In the genomic region with DNA sequence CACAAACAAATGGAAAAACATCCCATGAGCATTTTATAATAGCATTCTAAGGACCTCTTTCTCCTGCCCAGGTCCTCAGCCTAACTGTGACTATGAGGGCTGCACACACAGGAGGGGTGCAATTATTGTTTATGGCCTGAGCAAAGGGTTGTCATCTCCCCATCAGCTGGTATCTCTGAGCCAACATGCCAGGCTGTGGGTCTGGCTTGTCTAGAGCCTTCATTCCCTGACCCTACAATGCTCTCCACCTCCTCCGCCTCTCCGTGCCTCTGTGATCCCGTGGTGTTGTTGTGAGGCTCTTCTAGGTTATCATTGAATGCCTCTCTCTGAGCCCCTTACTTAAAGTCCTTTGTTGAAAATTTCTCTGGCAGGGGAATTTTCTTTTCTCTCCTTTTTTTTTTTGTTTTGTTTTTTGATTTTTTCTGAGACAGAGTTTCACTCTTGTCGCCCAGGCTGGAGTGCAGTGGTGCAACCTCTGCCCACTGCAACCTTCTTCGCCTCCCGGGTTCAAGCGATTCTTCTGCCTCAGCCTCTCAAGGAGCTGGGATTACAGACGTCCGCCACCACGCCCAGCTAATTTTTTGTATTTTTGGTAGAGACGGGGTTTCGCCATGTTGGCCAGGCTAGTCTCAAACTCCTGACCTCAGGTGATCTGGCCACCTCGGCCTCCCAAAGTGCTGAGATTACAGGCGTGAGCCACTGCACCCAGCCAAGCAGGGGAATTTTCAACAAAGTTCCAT, we compare ENCODE assay signal across 13 cellular contexts.
DNase-seq lines count a peak whose midpoint lies in the region; ATAC-seq, FAIRE-seq and TF ChIP-seq lines count a peak whose summit lies in the region.
"Had no signal": no experiment of that assay in that cellular context is flagged by ENCODE, and none has a peak within 500 bp of the region (broad histone marks: within the 10 kb centered on the region; RNA-seq: fewer than 3 reads in every experiment).

No MANE protein-coding gene starts in this region.

- H3K9ac ChIP-seq in BLaER1 treated with 17β-estradiol and CSF1 and Interleukin-3, amounts not matched to agents 10 nM and 100 nM: no peak overlapping the region
- H3K9ac ChIP-seq in HepG2 (ENCODE audit: insufficient read depth, low read depth, low read length) (no peak overlapping the region), Karpas-422 (ENCODE audit: low read length) (no peak overlapping the region)

- ATAC-seq in HepG2 (no peak), gastrocnemius medialis (no peak), HG02642 (IDR thresholded peaks at IDR 0.05; ENCODE audit: poor library complexity, unreplicated experiment) (no peak)

- FAIRE-seq in HepG2 (lab: Jason Lieb, UNC): no peak
- no peak for FAIRE-seq in GM19239 (lab: Jason Lieb, UNC)
- FAIRE-seq: GM12891 had no signal

- H3K36me3 ChIP-seq in BLaER1 treated with 17β-estradiol and CSF1 and Interleukin-3, amounts not matched to agents 10 nM and 100 nM: peaks cover 0 to 17% (median 3%) of the 10 kb centered on the region in 11 experiments; a peak in 8 of 22 replicates
- H3K36me3 ChIP-seq in SJSA1 (peaks cover 96% of the 10 kb centered on the region), HepG2 (replicated peaks in 1 of 2; ENCODE audit: control insufficient read depth in 1 of 2, insufficient read depth in 2 of 2, low read length in 2 of 2) (peaks cover 6 to 27% of the 10 kb centered on the region in 2 experiments; a peak in 3 of 5 replicates), gastrocnemius medialis (no peaks in the 10 kb centered on the region), Karpas-422 (ENCODE audit: insufficient read depth, low read length) (no peaks in the 10 kb centered on the region)

- WGBS in HepG2 (ENCODE audit: low lambda C conversion rate): 99% methylated on average over 14 of the region's 14 CpGs

- TF ChIP-seq EP300 in HepG2 (IDR thresholded peaks at IDR 0.05; ENCODE audit: low read depth in 2 of 2, low read length in 2 of 2) (no peak), HepG2 (CRISPR knock-in tag; IDR thresholded peaks at IDR 0.05; ENCODE audit: borderline replicate concordance) (no peak)

- H3K27ac ChIP-seq in BLaER1 treated with 17β-estradiol and CSF1 and Interleukin-3, amounts not matched to agents 10 nM and 100 nM: no peak overlapping the region
- peak overlapping the region; percentile 48; the same call in 1 of the 2 replicates for H3K27ac ChIP-seq in SJSA1
- H3K27ac ChIP-seq in HepG2 (ENCODE audit: extremely low read length, insufficient read depth, low read length): no peak overlapping the region
- H3K27ac ChIP-seq in gastrocnemius medialis: no peak overlapping the region
- no peak overlapping the region for H3K27ac ChIP-seq in Karpas-422 (ENCODE audit: low read length)

- POLR2A ChIA-PET in HepG2 (lab: Yijun Ruan, JAX): no interaction called here

- H3K4me3 ChIP-seq in BLaER1 treated with 17β-estradiol and CSF1 and Interleukin-3, amounts not matched to agents 10 nM and 100 nM: no peak overlapping the region
- H3K4me3 ChIP-seq in SJSA1 (no peak overlapping the region), HepG2 (replicated peaks in 1 of 3; ENCODE audit: insufficient read depth in 1 of 3, low read depth in 2 of 3, low read length in 3 of 3) (no peak overlapping the region), gastrocnemius medialis (no peak overlapping the region), Karpas-422 (ENCODE audit: low read length) (no peak overlapping the region)

- peak overlapping the region in 7 of 11 experiments; percentile 91 to 100 (median 98); a peak in 9 of 22 replicates for H3K4me2 ChIP-seq in BLaER1 treated with 17β-estradiol and CSF1 and Interleukin-3, amounts not matched to agents 10 nM and 100 nM
- H3K4me2 ChIP-seq in HepG2 (ENCODE audit: low read depth, low read length) (no peak overlapping the region), Karpas-422 (ENCODE audit: low read depth, low read length, poor library complexity, severe bottlenecking) (no peak overlapping the region)

- DNase-seq in SJSA1 (ENCODE audit: low read depth in 1 of 2, low spot score in 2 of 2): peak in 1 of 2 experiments; percentile 22
- DNase-seq in HepG2 (ENCODE audit: low spot score): no peak
- DNase-seq in gastrocnemius medialis: peak; percentile 1 to 2
- DNase-seq in Karpas-422: no peak
- no peak for DNase-seq in GM19239 (ENCODE audit: insufficient read length, low spot score)
- DNase-seq: activated naive CD4-positive, alpha-beta T cell treated with anti-CD3 and anti-CD28 coated beads, Interleukin-2, amount 10 ng/mL, durations not matched to agents 7 days and 5 days; Calu3; effector CD4-positive, alpha-beta T cell; kidney glomerular epithelial cell; NCI-H1048 had no signal

- no peak for TF ChIP-seq RAD21 in HepG2 (CRISPR knock-in tag; IDR thresholded peaks at IDR 0.05)

- peaks cover 9 to 24% (median 12%) of the 10 kb centered on the region in 11 experiments for H3K9me3 ChIP-seq in BLaER1 treated with 17β-estradiol and CSF1 and Interleukin-3, amounts not matched to agents 10 nM and 100 nM (replicated peaks in 1 of 11)
- no peaks in the 10 kb centered on the region for H3K9me3 ChIP-seq in SJSA1 (replicated peaks)
- H3K9me3 ChIP-seq in HepG2 (ENCODE audit: low read length): no peaks in the 10 kb centered on the region
- no peaks in the 10 kb centered on the region for H3K9me3 ChIP-seq in gastrocnemius medialis
- no peaks in the 10 kb centered on the region for H3K9me3 ChIP-seq in Karpas-422 (ENCODE audit: low read length)

- no peaks in the 10 kb centered on the region for H3K9me2 ChIP-seq in Karpas-422 (replicated peaks; ENCODE audit: insufficient read depth, low read length)

- no peaks in the 10 kb centered on the region for H3K27me3 ChIP-seq in BLaER1 treated with 17β-estradiol and CSF1 and Interleukin-3, amounts not matched to agents 10 nM and 100 nM
- H3K27me3 ChIP-seq in SJSA1 (replicated peaks) (no peaks in the 10 kb centered on the region), HepG2 (ENCODE audit: control insufficient read depth in 1 of 2, insufficient read depth in 2 of 2, low read length in 2 of 2) (no peaks in the 10 kb centered on the region), gastrocnemius medialis (no peaks in the 10 kb centered on the region), Karpas-422 (ENCODE audit: low read length) (no peaks in the 10 kb centered on the region)

- in situ Hi-C loops in HepG2 (cut with HindIII; ENCODE audit: extremely low pct_ligation_motif_present, low pct_unique_long_range_greater_than_20kb): no loop called here
- in situ Hi-C loops in gastrocnemius medialis (cut with MboI; ENCODE audit: low sequenced_read_pairs in 4 of 4): no loop called here

- no peaks in the 10 kb centered on the region for H3K79me2 ChIP-seq in HepG2 (ENCODE audit: insufficient read depth, low read length)
- no peaks in the 10 kb centered on the region for H3K79me2 ChIP-seq in Karpas-422 (ENCODE audit: low read length)

- H3K4me1 ChIP-seq in BLaER1 treated with 17β-estradiol and CSF1 and Interleukin-3, amounts not matched to agents 10 nM and 100 nM: peaks cover 63 to 77% (median 73%) of the 10 kb centered on the region in 10 experiments
- H3K4me1 ChIP-seq in SJSA1 (replicated peaks) (peaks cover 31% of the 10 kb centered on the region), HepG2 (ENCODE audit: insufficient read depth, low read length) (no peaks in the 10 kb centered on the region), gastrocnemius medialis (peaks cover 18 to 25% of the 10 kb centered on the region in 2 donors), Karpas-422 (ENCODE audit: low read length) (peaks cover 54% of the 10 kb centered on the region)

- no peak for TF ChIP-seq POLR2A in HepG2 (IDR thresholded peaks at IDR 0.05; ENCODE audit: insufficient read depth in 1 of 2, low read depth in 2 of 2, low read length in 2 of 2)
- TF ChIP-seq POLR2A in gastrocnemius medialis (IDR thresholded peaks at IDR 0.05): no peak

- TSS peak; percentile 27 for BruUV-seq in HepG2 (replicated peaks; lab: Mats Ljungman, UMichigan)

- no peak overlapping the region for H2AFZ ChIP-seq in HepG2 (ENCODE audit: low read length)
- H2AFZ ChIP-seq in Karpas-422 (ENCODE audit: low read length): no peak overlapping the region

- TF ChIP-seq CTCF in HepG2 (CRISPR knock-in tag; IDR thresholded peaks at IDR 0.05): no peak
- no peak for TF ChIP-seq CTCF in gastrocnemius medialis (IDR thresholded peaks at IDR 0.05 in 4 of 5, conservative IDR thresholded peaks at IDR 0.05 in 1 of 5)

- peaks cover 0 to 18% (median 0%) of the 10 kb centered on the region in 11 experiments; a peak in 3 of 22 replicates for H4K20me1 ChIP-seq in BLaER1 treated with 17β-estradiol and CSF1 and Interleukin-3, amounts not matched to agents 10 nM and 100 nM
- H4K20me1 ChIP-seq in HepG2 (ENCODE audit: insufficient read depth, low read length) (no peaks in the 10 kb centered on the region), Karpas-422 (ENCODE audit: insufficient read depth, low read depth, low read length) (0 out of 2 replicates have a peak, but pooled peaks cover 3% of the 10 kb centered on the region)

- CTCF ChIA-PET in HepG2 (lab: Yijun Ruan, JAX; ENCODE audit: low intra/inter-chr PET ratio, low total read pairs): no interaction called here

- intact Hi-C loops in HepG2 (cut with micrococcal nuclease; ENCODE audit: unreplicated experiment): no loop called here
- intact Hi-C loops in gastrocnemius medialis (cut with DNase I; ENCODE audit: low total_unique reads): no loop called here

TF ChIP-seq in HepG2, 621 proteins besides CTCF, POLR2A, EP300 and RAD21 (continues in another document):
- TF ChIP-seq, protein P1, sequence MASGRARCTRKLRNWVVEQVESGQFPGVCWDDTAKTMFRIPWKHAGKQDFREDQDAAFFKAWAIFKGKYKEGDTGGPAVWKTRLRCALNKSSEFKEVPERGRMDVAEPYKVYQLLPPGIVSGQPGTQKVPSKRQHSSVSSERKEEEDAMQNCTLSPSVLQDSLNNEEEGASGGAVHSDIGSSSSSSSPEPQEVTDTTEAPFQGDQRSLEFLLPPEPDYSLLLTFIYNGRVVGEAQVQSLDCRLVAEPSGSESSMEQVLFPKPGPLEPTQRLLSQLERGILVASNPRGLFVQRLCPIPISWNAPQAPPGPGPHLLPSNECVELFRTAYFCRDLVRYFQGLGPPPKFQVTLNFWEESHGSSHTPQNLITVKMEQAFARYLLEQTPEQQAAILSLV (CRISPR knock-in tag; IDR thresholded peaks at IDR 0.05; ENCODE audit: borderline replicate concordance): no peak
- TF ChIP-seq CEBPB (IDR thresholded peaks at IDR 0.05; ENCODE audit: borderline replicate concordance, low read depth, low read length) (no peak), CC2D1A (CRISPR knock-in tag; IDR thresholded peaks at IDR 0.05) (no peak), ZFP1 (CRISPR knock-in tag; IDR thresholded peaks at IDR 0.05) (no peak), KLF6 (CRISPR knock-in tag; IDR thresholded peaks at IDR 0.05) (no peak)
- TF ChIP-seq, protein P2, sequence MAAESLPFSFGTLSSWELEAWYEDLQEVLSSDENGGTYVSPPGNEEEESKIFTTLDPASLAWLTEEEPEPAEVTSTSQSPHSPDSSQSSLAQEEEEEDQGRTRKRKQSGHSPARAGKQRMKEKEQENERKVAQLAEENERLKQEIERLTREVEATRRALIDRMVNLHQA (CRISPR knock-in tag; IDR thresholded peaks at IDR 0.05): no peak

Comparison
In these comparisons a context has a peak if more than half of its experiments do, and no peak if none do; other contexts are left out.
1. H3K4me2 ChIP-seq: peak in BLaER1 treated with 17β-estradiol and CSF1 and Interleukin-3, amounts not matched to agents 10 nM and 100 nM (7 of 11); none in HepG2 (single experiment) and Karpas-422 (single experiment).
2. DNase-seq: peak in gastrocnemius medialis (2 of 2); none in HepG2 (single experiment), Karpas-422 (single experiment) and GM19239 (single experiment).